Comparison of ENCODE assay signal across 9 cellular contexts in the genomic region with DNA sequence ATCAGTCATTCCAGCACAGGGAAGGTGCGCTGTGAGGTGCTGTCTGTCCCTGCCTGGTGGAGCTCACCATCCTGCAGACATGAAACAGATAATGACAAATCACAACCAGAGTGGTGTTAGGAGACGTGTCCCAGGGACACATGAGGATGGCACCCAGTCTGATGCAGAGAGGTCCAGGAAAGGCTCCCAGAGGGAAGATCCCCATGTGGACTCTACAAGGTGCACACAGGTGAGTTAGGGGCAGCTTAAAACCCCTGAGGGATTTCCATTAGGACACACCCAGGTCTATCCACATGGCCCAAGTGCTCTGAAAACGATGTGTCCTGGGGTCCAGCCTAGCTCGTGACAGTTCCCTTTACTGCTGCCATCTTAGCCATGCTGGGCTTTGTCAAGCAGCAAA.
"Had no signal": no experiment of that assay in that cellular context is flagged by ENCODE, and none has a peak within 500 bp of the region (broad histone marks: within the 10 kb centered on the region; RNA-seq: fewer than 3 reads in every experiment).

No MANE protein-coding gene starts in this region.

- H3K4me1 ChIP-seq: HAP-1 had no signal

- ATAC-seq: HCT116, HepG2 had no signal

- DNase-seq: GM23248, GOT3, H7, HFFc6 had no signal

- H3K4me3 Mint-ChIP-seq: HFFc6, IgD-negative memory B cell had no signal

- H3K9me3 ChIP-seq: HAP-1 had no signal

- H3K4me3 ChIP-seq: GM23248, HAP-1 had no signal

- H3K27ac ChIP-seq: GM23248, HL-60 had no signal

- H3K36me3 ChIP-seq: HAP-1 had no signal

- H3K27ac Mint-ChIP-seq: HFFc6, IgD-negative memory B cell had no signal

- H3K36me3 Mint-ChIP-seq: IgD-negative memory B cell had no signal
